26 cellular contexts compared by ENCODE assay signal in the genomic region with DNA sequence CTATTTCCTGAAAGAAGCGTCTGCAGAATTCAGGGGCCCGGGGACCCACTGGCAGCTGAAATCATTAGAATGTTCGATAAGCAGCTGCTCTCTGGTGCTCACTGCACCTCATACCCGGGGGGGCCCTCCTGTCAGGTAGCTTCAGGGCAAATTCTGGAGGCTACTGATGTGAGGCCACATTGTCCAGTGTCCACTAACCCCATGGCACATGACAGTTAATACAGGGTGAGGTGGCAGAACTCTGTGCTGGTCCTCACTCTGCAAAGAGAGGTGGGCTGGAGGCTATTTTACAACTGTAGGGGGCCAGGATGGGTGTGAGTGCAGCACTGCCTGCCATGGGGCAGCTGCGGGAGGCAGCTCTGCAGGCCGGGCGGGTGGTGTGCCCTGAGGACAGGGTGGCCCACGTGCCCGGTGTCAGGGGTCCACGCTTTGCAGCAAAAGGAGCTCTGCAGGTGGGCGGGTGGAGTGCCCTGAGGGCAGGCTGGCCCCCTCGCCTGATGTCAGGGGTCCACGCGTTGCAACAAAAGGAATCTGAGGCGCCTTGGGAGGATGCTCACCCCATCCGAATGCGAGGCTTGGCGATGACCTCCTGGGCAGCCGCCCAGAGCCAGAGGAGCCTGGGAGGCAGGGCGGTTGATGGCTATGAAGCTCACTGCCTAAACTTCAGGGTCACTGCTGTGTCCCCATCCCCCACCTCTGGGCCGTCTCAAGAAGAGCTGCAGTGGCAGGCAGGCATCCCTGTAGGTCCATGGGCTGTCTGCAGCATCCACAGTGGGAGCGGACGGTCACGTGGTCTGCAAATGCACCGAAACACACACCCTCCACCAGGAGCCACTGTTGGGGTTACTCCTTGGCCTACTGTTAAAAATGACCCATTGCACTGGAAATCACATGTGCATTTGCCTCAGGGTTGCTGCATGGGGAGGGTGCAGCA.
"Had no signal": no experiment of that assay in that cellular context is flagged by ENCODE, and none has a peak within 500 bp of the region (broad histone marks: within the 10 kb centered on the region; RNA-seq: fewer than 3 reads in every experiment).

No MANE protein-coding gene starts in this region.

- DNase-seq: activated CD4-positive, alpha-beta T cell treated with anti-CD3 and anti-CD28 coated beads for 48 hours; activated CD4-positive, alpha-beta T cell treated with anti-CD3 and anti-CD28 coated beads, Interleukin-2, amount 50 U/mL, for 4 hours; activated CD4-positive, CD25-positive, alpha-beta regulatory T cell treated with anti-CD3 and anti-CD28 coated beads, Interleukin-2, amount 50 U/mL, for 72 hours; activated gamma-delta T cell treated with Interleukin-2 at 50 U/mL for 16 hours; activated naive CD4-positive, alpha-beta T cell treated with anti-CD3 and anti-CD28 coated beads, Interleukin-2, amount 10 ng/mL, durations not matched to agents 7 days and 5 days; activated naive CD8-positive, alpha-beta T cell treated with anti-CD3 and anti-CD28 coated beads for 36 hours; activated T-cell treated with anti-CD3 and anti-CD28 coated beads for 4 hours; activated T-cell treated with anti-CD3 and anti-CD28 coated beads, Interleukin-2, amount 50 U/mL, for 72 hours; brain microvascular endothelial cell; Kasumi-1; KBM-7; NCI-H1105 treated with DMSO at 0.1 percent for 48 hours; NCI-H1436 treated with DMSO at 0.1 percent for 48 hours; NCI-H187; NCI-H2081; NCI-H446; NCI-H524; SHP77; T-helper 17 cell; T-helper 9 cell had no signal

- H3K36me3 ChIP-seq: brain microvascular endothelial cell, cardiac muscle cell, Peyer's patch, SJSA1 had no signal

- H3K27me3 Mint-ChIP-seq: activated naive CD4-positive, alpha-beta T cell treated with anti-CD3 and anti-CD28 coated beads, Interleukin-2, amount 10 ng/mL, durations not matched to agents 7 days and 5 days; activated naive CD8-positive, alpha-beta T cell treated with anti-CD3 and anti-CD28 coated beads for 36 hours had no signal

- ATAC-seq: activated T-cell treated with anti-CD3 and anti-CD28 coated beads, Interleukin-2, amount 50 U/mL, for 72 hours; T-helper 17 cell; WTC11 had no signal

- H3K9me3 Mint-ChIP-seq: activated naive CD8-positive, alpha-beta T cell treated with anti-CD3 and anti-CD28 coated beads for 36 hours; activated T-cell treated with anti-CD3 and anti-CD28 coated beads, Interleukin-2, amount 50 U/mL, for 72 hours; activated T-helper 2 cell treated with anti-CD3 and anti-CD28 coated beads, Interferon-gamma antibody, Interleukin-2, Interleukin-4, amounts not matched to agents 10 μg/mL and 5 μg/mL and 100 μg/mL, durations not matched to agents 14 hours and 24 hours and 36 hours had no signal

- H3K9me3 ChIP-seq: Peyer's patch had no signal

- H3K27me3 ChIP-seq: brain microvascular endothelial cell, cardiac muscle cell, Peyer's patch, SJSA1 had no signal

- H3K4me3 ChIP-seq: cardiac muscle cell, Peyer's patch, SJSA1 had no signal

- H3K4me3 Mint-ChIP-seq: activated naive CD4-positive, alpha-beta T cell treated with anti-CD3 and anti-CD28 coated beads, Interleukin-2, amount 10 ng/mL, durations not matched to agents 7 days and 5 days; activated naive CD8-positive, alpha-beta T cell treated with anti-CD3 and anti-CD28 coated beads for 36 hours; activated T-cell treated with anti-CD3 and anti-CD28 coated beads, Interleukin-2, amount 50 U/mL, for 72 hours; T-helper 17 cell; WTC11 had no signal

- H3K36me3 Mint-ChIP-seq: activated naive CD4-positive, alpha-beta T cell treated with anti-CD3 and anti-CD28 coated beads, Interleukin-2, amount 10 ng/mL, durations not matched to agents 7 days and 5 days; activated naive CD8-positive, alpha-beta T cell treated with anti-CD3 and anti-CD28 coated beads for 36 hours had no signal

- H3K4me1 Mint-ChIP-seq: activated naive CD4-positive, alpha-beta T cell treated with anti-CD3 and anti-CD28 coated beads, Interleukin-2, amount 10 ng/mL, durations not matched to agents 7 days and 5 days; activated naive CD8-positive, alpha-beta T cell treated with anti-CD3 and anti-CD28 coated beads for 36 hours; T-helper 17 cell had no signal

- H3K4me1 ChIP-seq: Peyer's patch, SJSA1 had no signal

- H3K27ac ChIP-seq: brain microvascular endothelial cell, cardiac muscle cell, Peyer's patch, RWPE1, SJSA1 had no signal

- H3K27ac Mint-ChIP-seq: activated naive CD4-positive, alpha-beta T cell treated with anti-CD3 and anti-CD28 coated beads, Interleukin-2, amount 10 ng/mL, durations not matched to agents 7 days and 5 days; activated naive CD8-positive, alpha-beta T cell treated with anti-CD3 and anti-CD28 coated beads for 36 hours; activated T-cell treated with anti-CD3 and anti-CD28 coated beads, Interleukin-2, amount 50 U/mL, for 72 hours; activated T-helper 2 cell treated with anti-CD3 and anti-CD28 coated beads, Interferon-gamma antibody, Interleukin-2, Interleukin-4, amounts not matched to agents 10 μg/mL and 5 μg/mL and 100 μg/mL, durations not matched to agents 14 hours and 24 hours and 36 hours; T-helper 17 cell; WTC11 had no signal
